Comparison of ENCODE assay signal across 8 cellular contexts in the genomic region with DNA sequence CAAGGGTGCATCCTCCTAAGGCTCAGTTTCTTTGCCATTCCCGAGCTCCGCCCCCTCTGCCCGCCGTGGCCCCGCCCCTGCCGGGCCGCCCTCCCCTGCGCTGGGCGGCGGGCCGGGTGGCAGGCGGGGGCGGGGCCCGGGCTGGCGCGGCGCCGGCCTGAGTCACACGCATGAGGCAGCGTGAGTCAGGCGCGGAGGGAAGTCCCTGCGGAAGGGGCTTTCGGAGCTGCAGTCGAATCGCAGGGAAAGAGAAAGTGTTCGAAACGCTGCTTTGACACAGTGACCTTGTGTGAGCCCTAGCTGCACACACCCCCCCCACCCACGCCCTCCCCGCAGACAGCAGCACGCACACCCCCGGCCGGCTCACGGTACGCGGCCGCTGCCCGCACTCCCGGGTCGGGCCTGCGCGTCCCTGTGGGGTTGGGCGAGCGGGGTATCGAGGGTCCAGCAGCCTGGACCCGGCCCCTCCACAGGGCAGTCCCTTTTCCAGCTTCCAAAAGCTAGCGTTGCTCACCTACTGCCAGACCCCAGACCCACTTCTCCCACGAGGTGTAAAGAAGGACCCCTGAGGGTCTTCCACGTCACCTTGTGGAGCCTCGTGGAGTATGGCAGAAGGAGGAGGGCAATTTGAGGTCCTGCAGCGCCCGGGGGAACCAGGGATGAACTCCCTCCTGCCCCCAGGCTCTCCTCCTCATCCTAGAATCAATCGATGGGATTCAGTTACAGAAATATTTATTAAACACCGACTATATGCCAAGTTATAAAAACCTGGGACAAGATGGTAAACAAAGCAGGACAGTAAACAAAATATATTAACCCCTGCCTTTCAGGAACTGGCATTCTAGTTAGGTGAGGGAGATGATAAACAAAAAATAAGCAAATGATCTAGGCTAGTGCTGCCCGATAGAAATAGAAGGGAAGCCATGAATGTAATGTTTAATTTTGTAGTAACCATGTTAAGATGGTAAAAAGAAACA. TPM values are rescaled to one million over a fixed set of nuclear protein-coding genes. Genes with fewer than 3 reads are reported as not detected.
DNase-seq lines count a peak whose midpoint lies in the region; ATAC-seq and TF ChIP-seq lines count a peak whose summit lies in the region.

No MANE protein-coding gene starts in this region.

- H3K4me1 ChIP-seq in BLaER1 (peaks cover 53% of the 10 kb centered on the region), right lobe of liver (peaks cover 0 to 11% (median 0%) of the 10 kb centered on the region in 4 donors)

- H3K36me3 ChIP-seq in BLaER1 (no peaks in the 10 kb centered on the region), right lobe of liver (no peaks in the 10 kb centered on the region)

- ATAC-seq in GM19324 (IDR thresholded peaks at IDR 0.05; ENCODE audit: low FRiP score, unreplicated experiment) (peak; percentile 92), HG03457 (IDR thresholded peaks at IDR 0.05; ENCODE audit: unreplicated experiment) (peak; percentile 71), right lobe of liver (peak; percentile 92 to 99 (median 96))

- intact Hi-C loops in right lobe of liver (cut with DNase I): no loop called here

- TF ChIP-seq CTCF in right lobe of liver (IDR thresholded peaks at IDR 0.05): no peak

- TF ChIP-seq POLR2A in right lobe of liver (IDR thresholded peaks at IDR 0.05): peak; percentile 67

- H3K4me3 ChIP-seq in BLaER1: peak overlapping the region; percentile 74
- H3K4me3 ChIP-seq in right lobe of liver: peak overlapping the region; percentile 44 to 63 (median 58)

- H3K9ac ChIP-seq in BLaER1: peak overlapping the region; percentile 86

- H3K4me2 ChIP-seq in BLaER1: peak overlapping the region; percentile 99

- H3K27ac ChIP-seq in BLaER1: peak overlapping the region; percentile 94
- peak overlapping the region; percentile 80 to 90 (median 89) for H3K27ac ChIP-seq in right lobe of liver

- H3K9me3 ChIP-seq in BLaER1: no peaks in the 10 kb centered on the region
- H3K9me3 ChIP-seq in right lobe of liver: no peaks in the 10 kb centered on the region

- WGBS in right lobe of liver (ENCODE audit: insufficient coverage, low coverage, low lambda C conversion rate, missing lambda C conversion rate): under 1% methylated on average over 34 of the region's 55 CpGs

- H3K27me3 ChIP-seq in BLaER1: no peaks in the 10 kb centered on the region
- no peaks in the 10 kb centered on the region for H3K27me3 ChIP-seq in right lobe of liver

- H4K20me1 ChIP-seq in BLaER1: no peaks in the 10 kb centered on the region

- peak; percentile 92 for DNase-seq in NCI-H748 (lab: John Stamatoyannopoulos, UW; ENCODE audit: unreplicated experiment)
- DNase-seq in activated CD4-positive, alpha-beta T cell treated with anti-CD3 and anti-CD28 coated beads, Interleukin-2, amount 50 U/mL, for 4 hours: peak; percentile 91 to 93
- DNase-seq in dermis blood vessel endothelial cell: peak; percentile 95
- peak; percentile 92 to 94 (median 94) for DNase-seq in right lobe of liver
- DNase-seq in stimulated activated CD4-positive, alpha-beta T cell treated with anti-CD3 and anti-CD28 coated beads, Interleukin-4, amount 100 ng/mL, for 24 hours: peak; percentile 94

RNA-seq across cellular contexts. Expression of gene HMGA1, which starts 12.4 kb away (rescaled TPM):
- total RNA-seq in dermis blood vessel endothelial cell: 46.5 and 229 TPM in 2 replicates
- total RNA-seq in right lobe of liver: 10 to 100 TPM in 5 of 6 experiments, 1 to 10 TPM in 1; 7.9 to 23.6 (median 14.8) TPM

RNA-seq across cellular contexts. Expression of gene SMIM29, which starts 24.6 kb away (rescaled TPM):
- total RNA-seq in dermis blood vessel endothelial cell (16.4 and 24.3 TPM in 2 replicates), right lobe of liver (10 to 100 TPM in 1 of 6 experiments, 1 to 10 TPM in 5; 5.0 to 13.4 (median 8.8) TPM)

Comparison
In these comparisons a context has a peak if more than half of its experiments do, and no peak if none do; other contexts are left out.
1. Peak in every context shown above with its lines: DNase-seq, ATAC-seq, H3K4me3 ChIP-seq and H3K27ac ChIP-seq.